7 cellular contexts compared by ENCODE assay signal in the genomic region with DNA sequence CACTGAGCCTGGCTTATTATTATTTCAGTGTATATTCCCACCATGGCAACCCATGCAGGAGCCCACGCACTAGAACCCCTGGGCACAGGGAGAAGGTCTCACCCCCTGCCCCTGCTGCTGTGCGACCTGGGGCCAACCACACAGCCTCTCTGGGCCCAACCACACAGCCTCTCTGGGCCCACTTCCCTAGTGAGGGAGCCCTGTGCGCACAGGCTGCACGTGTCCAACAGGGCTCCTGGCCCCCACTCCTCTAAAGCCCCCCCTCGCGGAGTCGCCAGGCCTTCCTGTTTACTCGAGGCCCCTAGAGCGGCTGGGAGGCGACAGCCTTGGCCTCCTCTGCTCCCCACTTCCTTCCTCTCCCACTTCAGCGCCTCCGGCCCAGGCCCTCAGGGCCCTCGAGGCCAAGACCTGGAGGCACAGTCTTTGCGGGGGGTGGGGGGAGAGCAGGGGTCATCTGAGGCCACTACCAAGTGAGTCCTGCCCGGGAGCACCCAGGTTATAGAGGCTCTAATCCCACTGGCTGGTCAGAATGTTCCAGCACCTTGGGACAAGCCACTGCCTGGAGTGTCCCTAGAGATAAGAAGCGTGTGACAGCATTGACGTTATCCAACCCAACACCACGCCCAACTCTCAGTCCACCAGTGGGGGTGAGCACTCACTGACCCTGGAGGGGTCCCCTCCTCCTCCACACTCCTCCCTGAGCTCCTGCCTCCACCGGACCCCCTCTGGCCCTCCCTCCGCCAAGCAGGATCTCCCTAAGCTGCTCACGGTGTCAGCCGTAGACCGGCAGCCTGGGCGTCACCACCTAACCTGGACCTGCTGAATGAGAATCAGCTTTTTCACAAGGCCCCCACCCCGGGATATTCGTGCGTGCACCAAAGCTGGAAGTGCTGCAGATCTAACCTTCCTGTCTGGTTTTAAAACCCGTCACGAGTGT. TPM values are rescaled to one million over a fixed set of nuclear protein-coding genes. Genes with fewer than 3 reads are reported as not detected.
DNase-seq lines count a peak whose midpoint lies in the region; ATAC-seq and TF ChIP-seq lines count a peak whose summit lies in the region.

No MANE protein-coding gene starts in this region.

- H3K4me1 Mint-ChIP-seq in activated naive CD4-positive, alpha-beta T cell treated with anti-CD3 and anti-CD28 coated beads, Interleukin-2, amount 10 ng/mL, durations not matched to agents 7 days and 5 days, result peaks cover 53% of the 10 kb centered on the region

- H4K20me1 ChIP-seq in OCI-LY1 (ENCODE audit: insufficient read depth, low read length), result no peaks in the 10 kb centered on the region

- peak; percentile 75 to 86 (median 82) for ATAC-seq in right lobe of liver
- ATAC-seq in stimulated activated naive CD8-positive, alpha-beta T cell treated with anti-CD3 and anti-CD28 coated beads, Interleukin-15, Interleukin-2, amounts not matched to agents 100 U/mL and 50 U/mL, for 24 hours, result peak; percentile 37
- ATAC-seq in HG02938 (IDR thresholded peaks at IDR 0.05; ENCODE audit: unreplicated experiment), result no peak
- ATAC-seq in GM18873 (IDR thresholded peaks at IDR 0.05; ENCODE audit: low FRiP score, unreplicated experiment), result no peak
- no peak for ATAC-seq in HG02973 (IDR thresholded peaks at IDR 0.05; ENCODE audit: unreplicated experiment)

- H3K36me3 Mint-ChIP-seq in activated naive CD4-positive, alpha-beta T cell treated with anti-CD3 and anti-CD28 coated beads, Interleukin-2, amount 10 ng/mL, durations not matched to agents 7 days and 5 days, result peaks cover 8% of the 10 kb centered on the region

- peak overlapping the region; percentile 35 for H3K27ac ChIP-seq in OCI-LY1 (ENCODE audit: low read depth, low read length, poor library complexity, severe bottlenecking)
- peak overlapping the region; percentile 51 to 78 (median 59) for H3K27ac ChIP-seq in right lobe of liver

- peaks cover 5% of the 10 kb centered on the region for H3K27me3 Mint-ChIP-seq in activated naive CD4-positive, alpha-beta T cell treated with anti-CD3 and anti-CD28 coated beads, Interleukin-2, amount 10 ng/mL, durations not matched to agents 7 days and 5 days

- no peak for TF ChIP-seq CTCF in OCI-LY1 (IDR thresholded peaks at IDR 0.05; ENCODE audit: low read length)
- TF ChIP-seq CTCF in right lobe of liver (IDR thresholded peaks at IDR 0.05), result no peak

- H2AFZ ChIP-seq in OCI-LY1 (ENCODE audit: low read length), result no peak overlapping the region

- H3K4me2 ChIP-seq in OCI-LY1 (ENCODE audit: low read length), result no peak overlapping the region; the same call in 1 of the 2 replicates

- intact Hi-C loops in right lobe of liver (cut with DNase I), result no loop called here

- WGBS in right lobe of liver (ENCODE audit: insufficient coverage, low coverage, low lambda C conversion rate, missing lambda C conversion rate), result 38% methylated on average over 18 of the region's 29 CpGs

- H3K9me3 ChIP-seq in OCI-LY1 (ENCODE audit: low read length) (no peaks in the 10 kb centered on the region), right lobe of liver (no peaks in the 10 kb centered on the region)

- no peaks in the 10 kb centered on the region for H3K79me2 ChIP-seq in OCI-LY1 (ENCODE audit: insufficient read depth, low read length)

- no peaks in the 10 kb centered on the region; the same call in 1 of the 2 replicates for H3K27me3 ChIP-seq in OCI-LY1 (ENCODE audit: insufficient read depth, low read length)
- no peaks in the 10 kb centered on the region for H3K27me3 ChIP-seq in right lobe of liver

- peak overlapping the region; percentile 87 for H3K27ac Mint-ChIP-seq in activated naive CD4-positive, alpha-beta T cell treated with anti-CD3 and anti-CD28 coated beads, Interleukin-2, amount 10 ng/mL, durations not matched to agents 7 days and 5 days

- H3K4me1 ChIP-seq in OCI-LY1 (ENCODE audit: insufficient read depth, low read length, severe bottlenecking) (peaks cover 30% of the 10 kb centered on the region), right lobe of liver (peaks cover 0 to 14% (median 6%) of the 10 kb centered on the region in 4 donors)

- H3K9me3 Mint-ChIP-seq in activated naive CD4-positive, alpha-beta T cell treated with anti-CD3 and anti-CD28 coated beads, Interleukin-2, amount 10 ng/mL, durations not matched to agents 7 days and 5 days, result no peaks in the 10 kb centered on the region

- H3F3A ChIP-seq in OCI-LY1 (ENCODE audit: insufficient read depth, low read length), result no peaks in the 10 kb centered on the region

- H3K9ac ChIP-seq in OCI-LY1 (ENCODE audit: low read length), result no peak overlapping the region

- CTCF ChIA-PET in activated naive CD4-positive, alpha-beta T cell treated with anti-CD3 and anti-CD28 coated beads, Interleukin-2, amount 10 ng/mL, durations not matched to agents 7 days and 5 days (lab: Charles Lee), result interaction anchor here (0.8 to 1.6 kb wide), 5 partner anchors 7 to 255 kb away, joined by 3 to 5 read pairs (median 4); partner anchors contain the start of gene TOR2A

- peak; percentile 79 for DNase-seq in activated naive CD4-positive, alpha-beta T cell treated with anti-CD3 and anti-CD28 coated beads, Interleukin-2, amount 10 ng/mL, durations not matched to agents 7 days and 5 days
- DNase-seq in right lobe of liver, result peak; percentile 79 to 89 (median 88)
- peak; percentile 47 for DNase-seq in stimulated activated naive CD8-positive, alpha-beta T cell treated with anti-CD3 and anti-CD28 coated beads, Interleukin-15, Interleukin-2, amounts not matched to agents 100 U/mL and 50 U/mL, for 24 hours

- H3K36me3 ChIP-seq in OCI-LY1 (ENCODE audit: insufficient read depth, low read length), result no peaks in the 10 kb centered on the region
- no peaks in the 10 kb centered on the region for H3K36me3 ChIP-seq in right lobe of liver

- H3K4me3 ChIP-seq in OCI-LY1 (ENCODE audit: low read depth, low read length, poor library complexity, severe bottlenecking), result no peak overlapping the region
- H3K4me3 ChIP-seq in right lobe of liver, result no peak overlapping the region

- no peaks in the 10 kb centered on the region for H3K9me2 ChIP-seq in OCI-LY1 (ENCODE audit: low read depth, low read length)

- H3K4me3 Mint-ChIP-seq in activated naive CD4-positive, alpha-beta T cell treated with anti-CD3 and anti-CD28 coated beads, Interleukin-2, amount 10 ng/mL, durations not matched to agents 7 days and 5 days, result no peak overlapping the region

- TF ChIP-seq POLR2A in right lobe of liver (IDR thresholded peaks at IDR 0.05), result no peak

RNA-seq across cellular contexts. Expression of gene ENG, which starts 7.9 kb away (rescaled TPM):
- 10 to 100 TPM; 27.4 to 90.1 (median 54.1) TPM for total RNA-seq in right lobe of liver

RNA-seq across cellular contexts. Expression of gene AK1, which starts 15.1 kb away (rescaled TPM):
- 10 to 100 TPM; 31.4 to 78.6 (median 51.7) TPM for total RNA-seq in right lobe of liver

RNA-seq across cellular contexts. Expression of gene ST6GALNAC6, which starts 37.1 kb away (rescaled TPM):
- total RNA-seq in right lobe of liver, result 10 to 100 TPM; 22.5 to 40.3 (median 29.8) TPM

RNA-seq across cellular contexts. Expression of gene ST6GALNAC4, which starts 54.5 kb away (rescaled TPM):
- total RNA-seq in right lobe of liver, result 10 to 100 TPM in 3 of 6 experiments, 1 to 10 TPM in 3; 3.2 to 23.8 (median 11.2) TPM

RNA-seq across cellular contexts. Expression of gene FPGS, which starts 59.7 kb away (rescaled TPM):
- total RNA-seq in right lobe of liver, result 10 to 100 TPM; 44.3 to 68.5 (median 56.9) TPM

Comparison
In these comparisons a context has a peak if more than half of its experiments do, and no peak if none do; other contexts are left out.
1. ATAC-seq: peak in right lobe of liver (4 of 4) and stimulated activated naive CD8-positive, alpha-beta T cell treated with anti-CD3 and anti-CD28 coated beads, Interleukin-15, Interleukin-2, amounts not matched to agents 100 U/mL and 50 U/mL, for 24 hours (single experiment); none in HG02938 (single experiment), GM18873 (single experiment) and HG02973 (single experiment).
2. Peak in every context shown above with its lines, with median percentiles within 50 percentile points of each other: DNase-seq.